1 cellular context compared by ENCODE assay signal in genomic region chr21:44980562-44981489, GRCh38.
TF ChIP-seq lines count a peak whose summit lies in the region.

No MANE protein-coding gene starts in this region.

TF ChIP-seq in IMR-90, 13 proteins besides CTCF, POLR2A, EP300 and RAD21 (continued from another document):
- no peak for TF ChIP-seq MXI1 (IDR thresholded peaks at IDR 0.05; ENCODE audit: borderline replicate concordance, low read depth, low read length)
